8 cellular contexts compared by ENCODE assay signal in genomic region chr10:95561200-95562177, GRCh38. TPM values are rescaled to one million over a fixed set of nuclear protein-coding genes. Genes with fewer than 3 reads are reported as not detected.
DNase-seq lines count a peak whose midpoint lies in the region; ATAC-seq and TF ChIP-seq lines count a peak whose summit lies in the region.

Gene SORBS1 (minus strand): TSS chr10:95561371. CDS start chr10:95441135, 120,236 bp downstream.

- peaks cover 0 to 16% (median 0%) of the 10 kb centered on the region in 7 donors for H3K27me3 ChIP-seq in spleen (replicated peaks in 1 of 7)

- peak within 1 kb of the TSS; percentile 56 to 88 (median 72) for H3K4me3 ChIP-seq in spleen

- DNase-seq in AG08395 (ENCODE audit: low spot score) (peak; percentile 99), NCI-H345 (lab: John Stamatoyannopoulos, UW) (peak; percentile 91), iris pigment epithelial cell (ENCODE audit: low read depth) (peak; percentile 95), spleen (peak; percentile 98)
- peak; percentile 67 for DNase-seq in activated CD4-positive, CD25-positive, alpha-beta regulatory T cell treated with anti-CD3 and anti-CD28 coated beads, Interleukin-2, amount 50 U/mL, for 16 hours (ENCODE audit: low read depth, low spot score)
- peak; percentile 87 for DNase-seq in central memory CD4-positive, alpha-beta T cell

- peak in 1 of 11 experiments; percentile 36 for TF ChIP-seq CTCF in spleen (IDR thresholded peaks at IDR 0.05 in 8 of 11, conservative IDR thresholded peaks at IDR 0.05 in 3 of 11)

- WGBS in spleen, 5 donors: 6 to 14% (median 7%) methylated on average over 35 to 84 of the region's 84 CpGs

- H3K27ac ChIP-seq in spleen: peak within 1 kb of the TSS in 7 of 8 donors; percentile 53 to 83 (median 76)

- peak in 1 of 3 donors; percentile 93 for TF ChIP-seq POLR2A in spleen (IDR thresholded peaks at IDR 0.05)

- H3K4me1 ChIP-seq in spleen: peaks cover 0 to 29% (median 17%) of the 10 kb centered on the region in 6 donors

- no peaks in the 10 kb centered on the region for H3K9me3 ChIP-seq in spleen

- ATAC-seq in GM19025 (IDR thresholded peaks at IDR 0.05; ENCODE audit: low read depth, unreplicated experiment) (peak; percentile 99), HG03280 (IDR thresholded peaks at IDR 0.05; ENCODE audit: unreplicated experiment) (peak; percentile 99)

- intact Hi-C loops in spleen (cut with DNase I; ENCODE audit: low total_unique reads): no loop called here

- no peaks in the 10 kb centered on the region for H3K36me3 ChIP-seq in spleen

RNA-seq across cellular contexts. Expression of gene SORBS1, which starts in this region (rescaled TPM):
- total RNA-seq in spleen: 10 to 100 TPM; 14.0 to 30.8 (median 23.0) TPM
- polyA plus RNA-seq in spleen: 1 to 10 TPM; 2.8 to 9.5 (median 3.1) TPM

Comparison
In these comparisons a context has a peak if more than half of its experiments do, and no peak if none do; other contexts are left out.
1. Peak in every context shown above with its lines: DNase-seq, ATAC-seq, H3K4me3 ChIP-seq and H3K27ac ChIP-seq.